In genomic region chr19:38564981-38565685, GRCh38 we compare ENCODE assay signal across 9 cellular contexts. TPM values are rescaled to one million over a fixed set of nuclear protein-coding genes. Genes with fewer than 3 reads are reported as not detected.
DNase-seq lines count a peak whose midpoint lies in the region; ATAC-seq and TF ChIP-seq lines count a peak whose summit lies in the region.
"Had no signal": no experiment of that assay in that cellular context is flagged by ENCODE, and none has a peak within 500 bp of the region (broad histone marks: within the 10 kb centered on the region; RNA-seq: fewer than 3 reads in every experiment).

No MANE protein-coding gene starts in this region.

- H3K4me3 ChIP-seq in A673 (ENCODE audit: low read depth, low read length, poor library complexity, severe bottlenecking) = peak overlapping the region; percentile 26
- peak overlapping the region; percentile 10; the same call in 1 of the 2 replicates for H3K4me3 ChIP-seq in GM12864 (ENCODE audit: low read depth, low read length)
- H3K4me3 ChIP-seq in sigmoid colon = peak overlapping the region in 1 of 4 donors; percentile 34

- H3K27ac ChIP-seq in A673 (ENCODE audit: low read depth, low read length, poor library complexity, severe bottlenecking) = no peak overlapping the region
- H3K27ac ChIP-seq in sigmoid colon = no peak overlapping the region

- H3K27ac Mint-ChIP-seq in activated T-helper 17 cell treated with anti-CD3 and anti-CD28 coated beads, Interleukin-2, amount 50 U/mL, for 72 hours = no peak overlapping the region
- no peak overlapping the region for H3K27ac Mint-ChIP-seq in immature natural killer cell
- no peak overlapping the region for H3K27ac Mint-ChIP-seq in glutamatergic neuron (ENCODE audit: unreplicated experiment)

- intact Hi-C loops in A673 (cut with micrococcal nuclease; ENCODE audit: unreplicated experiment) (no loop called here), sigmoid colon (cut with DNase I) (no loop called here)

- WGBS in sigmoid colon, 2 donors = 3 to 7% methylated on average over 111 of the region's 111 CpGs

- no peak for TF ChIP-seq EP300 in sigmoid colon (IDR thresholded peaks at IDR 0.05)

- DNase-seq in A673 (ENCODE audit: low spot score) = no peak
- no peak for DNase-seq in GM12864 (ENCODE audit: low read depth)
- peak in 2 of 3 donors; percentile 6 to 33 for DNase-seq in immature natural killer cell
- DNase-seq in glutamatergic neuron = no peak
- no peak for DNase-seq in sigmoid colon
- DNase-seq in glomerular visceral epithelial cell (ENCODE audit: extremely low spot score) = no peak
- DNase-seq: NCI-H774 had no signal

- POLR2A ChIA-PET in A673 (lab: Charles Lee; ENCODE audit: low non-redundant PET) = no interaction called here

- H3K36me3 Mint-ChIP-seq in activated T-helper 17 cell treated with anti-CD3 and anti-CD28 coated beads, Interleukin-2, amount 50 U/mL, for 72 hours (ENCODE audit: low read depth) = peaks cover 22% of the 10 kb centered on the region
- H3K36me3 Mint-ChIP-seq in immature natural killer cell = no peaks in the 10 kb centered on the region
- H3K36me3 Mint-ChIP-seq in glutamatergic neuron (ENCODE audit: unreplicated experiment) = no peaks in the 10 kb centered on the region

- H3K27me3 ChIP-seq in A673 (replicated peaks; ENCODE audit: insufficient read depth, low read depth, low read length, poor library complexity) (peaks cover 16% of the 10 kb centered on the region), sigmoid colon (peaks cover 7 to 22% (median 21%) of the 10 kb centered on the region in 3 donors)

- no peaks in the 10 kb centered on the region for H3K9me3 Mint-ChIP-seq in activated T-helper 17 cell treated with anti-CD3 and anti-CD28 coated beads, Interleukin-2, amount 50 U/mL, for 72 hours
- H3K9me3 Mint-ChIP-seq in immature natural killer cell (no peaks in the 10 kb centered on the region), glutamatergic neuron (ENCODE audit: unreplicated experiment) (peaks cover 4% of the 10 kb centered on the region)

- H3K36me3 ChIP-seq in A673 (ENCODE audit: insufficient read depth, low read length, poor library complexity, severe bottlenecking) = no peaks in the 10 kb centered on the region
- H3K36me3 ChIP-seq in sigmoid colon = no peaks in the 10 kb centered on the region

- H3K27me3 Mint-ChIP-seq in activated T-helper 17 cell treated with anti-CD3 and anti-CD28 coated beads, Interleukin-2, amount 50 U/mL, for 72 hours = peaks cover 3% of the 10 kb centered on the region
- H3K27me3 Mint-ChIP-seq in immature natural killer cell (ENCODE audit: low read depth in 3 of 3) (peaks cover 6 to 10% (median 6%) of the 10 kb centered on the region in 3 donors), glutamatergic neuron (ENCODE audit: unreplicated experiment) (peaks cover 13% of the 10 kb centered on the region)

- H3K9me3 ChIP-seq in A673 (ENCODE audit: low read depth, low read length, poor library complexity, severe bottlenecking) (no peaks in the 10 kb centered on the region), sigmoid colon (no peaks in the 10 kb centered on the region)

- BruUV-seq in A673 (replicated peaks; lab: Mats Ljungman, UMichigan) = no TSS peak

- TF ChIP-seq CTCF in A673 (conservative IDR thresholded peaks at IDR 0.05; ENCODE audit: low read depth, low read length) (no peak), GM12864 (IDR thresholded peaks at IDR 0.05; ENCODE audit: low read depth, low read length, missing control alignments) (no peak), glutamatergic neuron (IDR thresholded peaks at IDR 0.05; ENCODE audit: partially characterized antibody, unreplicated experiment) (no peak), sigmoid colon (IDR thresholded peaks at IDR 0.05) (no peak)

- peak overlapping the region; percentile 45 for H3K4me3 Mint-ChIP-seq in activated T-helper 17 cell treated with anti-CD3 and anti-CD28 coated beads, Interleukin-2, amount 50 U/mL, for 72 hours
- H3K4me3 Mint-ChIP-seq in immature natural killer cell (peak overlapping the region in 4 of 5 donors; percentile 13 to 78 (median 60)), glutamatergic neuron (ENCODE audit: unreplicated experiment) (no peak overlapping the region)

- CTCF ChIA-PET in A673 (lab: Charles Lee) = no interaction called here

- TF ChIP-seq POLR2A in sigmoid colon (IDR thresholded peaks at IDR 0.05) = no peak

- H3K4me1 ChIP-seq in A673 (ENCODE audit: insufficient read depth, low read length, poor library complexity, severe bottlenecking) = no peaks in the 10 kb centered on the region
- H3K4me1 ChIP-seq in sigmoid colon = peaks cover 0 to 6% (median 2%) of the 10 kb centered on the region in 4 donors

- H3K4me1 Mint-ChIP-seq in activated T-helper 17 cell treated with anti-CD3 and anti-CD28 coated beads, Interleukin-2, amount 50 U/mL, for 72 hours = peaks cover 11% of the 10 kb centered on the region
- peaks cover 5 to 6% of the 10 kb centered on the region in 2 donors for H3K4me1 Mint-ChIP-seq in immature natural killer cell
- H3K4me1 Mint-ChIP-seq in glutamatergic neuron (ENCODE audit: low read depth, unreplicated experiment) = no peaks in the 10 kb centered on the region

- ATAC-seq in activated T-helper 17 cell treated with anti-CD3 and anti-CD28 coated beads, Interleukin-2, amount 50 U/mL, for 72 hours (replicated peaks) = peak; percentile 54
- ATAC-seq in HG02840 (IDR thresholded peaks at IDR 0.05; ENCODE audit: low FRiP score, unreplicated experiment) = no peak

RNA-seq across cellular contexts. Expression of gene MAP4K1, which starts 52.6 kb away (rescaled TPM):
- total RNA-seq in A673 (2021) = 1.5 and 3.5 TPM in 2 replicates
- 100 to 1,000 TPM; 310 to 354 TPM for total RNA-seq in activated T-helper 17 cell treated with anti-CD3 and anti-CD28 coated beads, Interleukin-2, amount 50 U/mL, for 72 hours
- polyA plus RNA-seq in immature natural killer cell = 10 to 100 TPM; 52.1 to 98.1 (median 67.0) TPM
- total RNA-seq in glutamatergic neuron (ENCODE audit: unreplicated experiment) = 6.3 TPM
- total RNA-seq in sigmoid colon = 1 to 10 TPM; 1.2 to 8.9 (median 1.3) TPM
- 10 to 100 TPM in 1 of 3 donors, 1 to 10 TPM in 2; 1.6 to 29.7 (median 4.8) TPM for polyA plus RNA-seq in sigmoid colon

RNA-seq across cellular contexts. Expression of gene EIF3K, which starts 53.9 kb away (rescaled TPM):
- total RNA-seq in A673 (2021) (316 and 338 TPM in 2 replicates), glutamatergic neuron (ENCODE audit: unreplicated experiment) (247 TPM), sigmoid colon (100 to 1,000 TPM; 469 to 803 (median 546) TPM)
- 100 to 1,000 TPM; 172 to 301 TPM for total RNA-seq in activated T-helper 17 cell treated with anti-CD3 and anti-CD28 coated beads, Interleukin-2, amount 50 U/mL, for 72 hours
- polyA plus RNA-seq in immature natural killer cell (100 to 1,000 TPM; 338 to 456 (median 383) TPM), sigmoid colon (100 to 1,000 TPM; 498 to 637 (median 574) TPM)

Comparison
In these comparisons a context has a peak if more than half of its experiments do, and no peak if none do; other contexts are left out.
1. DNase-seq: peak in immature natural killer cell (2 of 3); none in A673 (single experiment), GM12864 (single experiment), glutamatergic neuron (single experiment), sigmoid colon (single experiment) and glomerular visceral epithelial cell (single experiment).
2. RNA of gene MAP4K1, which starts 52.6 kb away (total RNA-seq): 310 to 354 TPM in activated T-helper 17 cell treated with anti-CD3 and anti-CD28 coated beads, Interleukin-2, amount 50 U/mL, for 72 hours; 6.3 TPM in glutamatergic neuron (single experiment), 1.5 to 3.5 TPM in A673 and 1.2 to 8.9 TPM in sigmoid colon; every median in the first group is over 10 times any median in the second.